22 cellular contexts compared by ENCODE assay signal in the genomic region with DNA sequence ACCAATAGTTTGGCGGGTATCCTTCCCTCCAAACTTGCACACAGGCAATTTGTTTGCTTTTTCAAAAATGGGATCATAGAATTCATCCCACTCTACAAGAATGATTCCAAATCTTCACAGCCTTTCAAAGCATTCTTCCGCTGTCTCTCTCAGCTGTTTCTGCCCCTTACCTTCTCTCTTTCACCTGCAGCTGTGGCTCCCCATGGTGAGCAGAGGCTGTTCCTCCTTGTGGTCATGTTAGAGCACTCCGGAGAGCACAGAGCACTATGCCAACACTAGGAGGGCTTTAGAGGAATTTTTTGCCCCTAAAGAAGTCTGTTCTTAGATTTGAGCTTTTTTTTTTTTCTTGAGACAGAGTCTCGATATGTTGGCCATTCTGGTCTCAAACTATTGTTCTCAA. TPM values are rescaled to one million over a fixed set of nuclear protein-coding genes. Genes with fewer than 3 reads are reported as not detected.
DNase-seq lines count a peak whose midpoint lies in the region; ATAC-seq and TF ChIP-seq lines count a peak whose summit lies in the region.
"Had no signal": no experiment of that assay in that cellular context is flagged by ENCODE, and none has a peak within 500 bp of the region (broad histone marks: within the 10 kb centered on the region; RNA-seq: fewer than 3 reads in every experiment).

No MANE protein-coding gene starts in this region.

- H3K4me1 ChIP-seq in DND-41 (ENCODE audit: insufficient read depth, low read length) (no peaks in the 10 kb centered on the region), GM23338 (ENCODE audit: insufficient read depth) (0 out of 2 replicates have a peak, but pooled peaks cover 5% of the 10 kb centered on the region)
- H3K4me1 ChIP-seq: SJCRH30 had no signal

- H3K4me3 ChIP-seq in DND-41 (ENCODE audit: low read depth in 1 of 2, low read length in 2 of 2) (no peak overlapping the region), GM23338 (no peak overlapping the region)
- H3K4me3 ChIP-seq: MG63, SJCRH30 had no signal

- H3K27me3 ChIP-seq in DND-41 (ENCODE audit: insufficient read depth, low read length, poor library complexity), result no peaks in the 10 kb centered on the region
- no peaks in the 10 kb centered on the region for H3K27me3 ChIP-seq in GM23338 (ENCODE audit: insufficient read depth)
- H3K27me3 ChIP-seq: MG63 had no signal

- no peak overlapping the region for H3K4me2 ChIP-seq in DND-41 (ENCODE audit: insufficient read depth, low read length)
- no peak overlapping the region for H3K4me2 ChIP-seq in GM23338

- H3K36me3 ChIP-seq in DND-41 (ENCODE audit: insufficient read depth, low read length), result no peaks in the 10 kb centered on the region
- H3K36me3 ChIP-seq in GM23338 (ENCODE audit: insufficient read depth), result no peaks in the 10 kb centered on the region
- H3K36me3 ChIP-seq: MG63, SJCRH30 had no signal

- H3K36me3 Mint-ChIP-seq in GM23338 (ENCODE audit: low read depth), result no peaks in the 10 kb centered on the region

- 0 out of 2 replicates have a peak, but pooled peaks cover 6% of the 10 kb centered on the region for H3F3A ChIP-seq in GM23338 (replicated peaks; ENCODE audit: low read depth)

- H3K4me3 Mint-ChIP-seq in GM23338, result no peak overlapping the region
- H3K4me3 Mint-ChIP-seq: B cell; CD8-positive, alpha-beta T cell; T-helper 2 cell treated with Interferon-gamma antibody and Interleukin-4, amounts not matched to agents 5 μg/mL and 100 μg/mL, for 36 hours had no signal

- ATAC-seq in DND-41 (ENCODE audit: insufficient read depth, low read depth) (peak; percentile 39; the same call in 1 of the 3 replicates), GM23338 (peak; percentile 56), GM19467 (IDR thresholded peaks at IDR 0.05; ENCODE audit: unreplicated experiment) (no peak)
- ATAC-seq: CD8-positive, alpha-beta T cell; PC-3; Right ventricle myocardium inferior had no signal

- H3K27ac ChIP-seq in DND-41 (ENCODE audit: low read length) (no peak overlapping the region), GM23338 (ENCODE audit: low read depth) (no peak overlapping the region)
- H3K27ac ChIP-seq: C4-2B, SJCRH30 had no signal

- H3K9me2 ChIP-seq in GM23338 (ENCODE audit: insufficient read depth), result no peaks in the 10 kb centered on the region

- H3K4me1 Mint-ChIP-seq in GM23338, result peaks cover 26% of the 10 kb centered on the region
- H3K4me1 Mint-ChIP-seq: B cell had no signal

- H3K27me3 Mint-ChIP-seq in GM23338 (ENCODE audit: insufficient read depth, low read depth, poor library complexity), result peaks cover 17% of the 10 kb centered on the region
- H3K27me3 Mint-ChIP-seq: B cell had no signal

- no peaks in the 10 kb centered on the region for H3K9me3 ChIP-seq in DND-41 (ENCODE audit: insufficient read depth, low read length, severe bottlenecking)
- H3K9me3 ChIP-seq: MG63, SJCRH30 had no signal

- DNase-seq in DND-41 (no peak), GM23338 (ENCODE audit: low spot score) (peak; percentile 67), RPMI8226 (peak; percentile 24), iPS-NIHi11 (ENCODE audit: low spot score) (peak; percentile 39), NCI-H2081 treated with DMSO at 0.1 percent for 48 hours (lab: John Stamatoyannopoulos, UW) (no peak), OCI-M2 (lab: John Stamatoyannopoulos, UW; ENCODE audit: unreplicated experiment) (no peak)
- DNase-seq: Calu3; CD8-positive, alpha-beta T cell; HCEC 1CT; IMR-90; KG1; MG63; NCI-H1694 treated with DMSO at 0.1 percent for 48 hours; NCI-H2227 treated with DMSO at 0.1 percent for 48 hours; PC-3; SJCRH30; T-helper 1 cell had no signal

- no peak overlapping the region for H3K9ac ChIP-seq in DND-41 (ENCODE audit: low read depth, low read length)

- TF ChIP-seq CTCF in DND-41 (IDR thresholded peaks at IDR 0.05; ENCODE audit: borderline replicate concordance, extremely low read depth, low read length, poor library complexity, severe bottlenecking) (no peak), GM23338 (conservative IDR thresholded peaks at IDR 0.05; ENCODE audit: low read depth in 2 of 2) (no peak)

- H2AFZ ChIP-seq in DND-41 (ENCODE audit: low read depth, low read length), result no peak overlapping the region
- no peak overlapping the region for H2AFZ ChIP-seq in GM23338

- H4K20me1 ChIP-seq in DND-41 (ENCODE audit: insufficient read depth, low read length) (no peaks in the 10 kb centered on the region), GM23338 (replicated peaks; ENCODE audit: insufficient read depth) (no peaks in the 10 kb centered on the region)

- no peaks in the 10 kb centered on the region; the same call in 2 of the 3 replicates for H3K9me3 Mint-ChIP-seq in GM23338
- H3K9me3 Mint-ChIP-seq: CD8-positive, alpha-beta T cell; T-helper 2 cell treated with Interferon-gamma antibody and Interleukin-4, amounts not matched to agents 5 μg/mL and 100 μg/mL, for 36 hours had no signal

- H3K27ac Mint-ChIP-seq in GM23338, result no peak overlapping the region
- H3K27ac Mint-ChIP-seq: B cell; CD8-positive, alpha-beta T cell; T-helper 2 cell treated with Interferon-gamma antibody and Interleukin-4, amounts not matched to agents 5 μg/mL and 100 μg/mL, for 36 hours had no signal

- H3K79me2 ChIP-seq in DND-41 (ENCODE audit: insufficient read depth, low read length), result no peaks in the 10 kb centered on the region
- H3K79me2 ChIP-seq in GM23338 (replicated peaks; ENCODE audit: insufficient read depth), result no peaks in the 10 kb centered on the region

TF ChIP-seq in GM23338, 12 proteins besides CTCF, POLR2A, EP300 and RAD21 (continues in another document):
- TF ChIP-seq STAT1 (IDR thresholded peaks at IDR 0.05; ENCODE audit: unreplicated experiment) (no peak), ZNF331 (CRISPR knock-in tag; IDR thresholded peaks at IDR 0.05; ENCODE audit: low read depth) (no peak), CREB1 (CRISPR knock-in tag; IDR thresholded peaks at IDR 0.05; ENCODE audit: low read depth) (no peak), EZH2phosphoT487 (IDR thresholded peaks at IDR 0.05; ENCODE audit: unreplicated experiment) (no peak), NANOG (IDR thresholded peaks at IDR 0.05; ENCODE audit: borderline replicate concordance) (no peak)
- TF ChIP-seq, protein P1, sequence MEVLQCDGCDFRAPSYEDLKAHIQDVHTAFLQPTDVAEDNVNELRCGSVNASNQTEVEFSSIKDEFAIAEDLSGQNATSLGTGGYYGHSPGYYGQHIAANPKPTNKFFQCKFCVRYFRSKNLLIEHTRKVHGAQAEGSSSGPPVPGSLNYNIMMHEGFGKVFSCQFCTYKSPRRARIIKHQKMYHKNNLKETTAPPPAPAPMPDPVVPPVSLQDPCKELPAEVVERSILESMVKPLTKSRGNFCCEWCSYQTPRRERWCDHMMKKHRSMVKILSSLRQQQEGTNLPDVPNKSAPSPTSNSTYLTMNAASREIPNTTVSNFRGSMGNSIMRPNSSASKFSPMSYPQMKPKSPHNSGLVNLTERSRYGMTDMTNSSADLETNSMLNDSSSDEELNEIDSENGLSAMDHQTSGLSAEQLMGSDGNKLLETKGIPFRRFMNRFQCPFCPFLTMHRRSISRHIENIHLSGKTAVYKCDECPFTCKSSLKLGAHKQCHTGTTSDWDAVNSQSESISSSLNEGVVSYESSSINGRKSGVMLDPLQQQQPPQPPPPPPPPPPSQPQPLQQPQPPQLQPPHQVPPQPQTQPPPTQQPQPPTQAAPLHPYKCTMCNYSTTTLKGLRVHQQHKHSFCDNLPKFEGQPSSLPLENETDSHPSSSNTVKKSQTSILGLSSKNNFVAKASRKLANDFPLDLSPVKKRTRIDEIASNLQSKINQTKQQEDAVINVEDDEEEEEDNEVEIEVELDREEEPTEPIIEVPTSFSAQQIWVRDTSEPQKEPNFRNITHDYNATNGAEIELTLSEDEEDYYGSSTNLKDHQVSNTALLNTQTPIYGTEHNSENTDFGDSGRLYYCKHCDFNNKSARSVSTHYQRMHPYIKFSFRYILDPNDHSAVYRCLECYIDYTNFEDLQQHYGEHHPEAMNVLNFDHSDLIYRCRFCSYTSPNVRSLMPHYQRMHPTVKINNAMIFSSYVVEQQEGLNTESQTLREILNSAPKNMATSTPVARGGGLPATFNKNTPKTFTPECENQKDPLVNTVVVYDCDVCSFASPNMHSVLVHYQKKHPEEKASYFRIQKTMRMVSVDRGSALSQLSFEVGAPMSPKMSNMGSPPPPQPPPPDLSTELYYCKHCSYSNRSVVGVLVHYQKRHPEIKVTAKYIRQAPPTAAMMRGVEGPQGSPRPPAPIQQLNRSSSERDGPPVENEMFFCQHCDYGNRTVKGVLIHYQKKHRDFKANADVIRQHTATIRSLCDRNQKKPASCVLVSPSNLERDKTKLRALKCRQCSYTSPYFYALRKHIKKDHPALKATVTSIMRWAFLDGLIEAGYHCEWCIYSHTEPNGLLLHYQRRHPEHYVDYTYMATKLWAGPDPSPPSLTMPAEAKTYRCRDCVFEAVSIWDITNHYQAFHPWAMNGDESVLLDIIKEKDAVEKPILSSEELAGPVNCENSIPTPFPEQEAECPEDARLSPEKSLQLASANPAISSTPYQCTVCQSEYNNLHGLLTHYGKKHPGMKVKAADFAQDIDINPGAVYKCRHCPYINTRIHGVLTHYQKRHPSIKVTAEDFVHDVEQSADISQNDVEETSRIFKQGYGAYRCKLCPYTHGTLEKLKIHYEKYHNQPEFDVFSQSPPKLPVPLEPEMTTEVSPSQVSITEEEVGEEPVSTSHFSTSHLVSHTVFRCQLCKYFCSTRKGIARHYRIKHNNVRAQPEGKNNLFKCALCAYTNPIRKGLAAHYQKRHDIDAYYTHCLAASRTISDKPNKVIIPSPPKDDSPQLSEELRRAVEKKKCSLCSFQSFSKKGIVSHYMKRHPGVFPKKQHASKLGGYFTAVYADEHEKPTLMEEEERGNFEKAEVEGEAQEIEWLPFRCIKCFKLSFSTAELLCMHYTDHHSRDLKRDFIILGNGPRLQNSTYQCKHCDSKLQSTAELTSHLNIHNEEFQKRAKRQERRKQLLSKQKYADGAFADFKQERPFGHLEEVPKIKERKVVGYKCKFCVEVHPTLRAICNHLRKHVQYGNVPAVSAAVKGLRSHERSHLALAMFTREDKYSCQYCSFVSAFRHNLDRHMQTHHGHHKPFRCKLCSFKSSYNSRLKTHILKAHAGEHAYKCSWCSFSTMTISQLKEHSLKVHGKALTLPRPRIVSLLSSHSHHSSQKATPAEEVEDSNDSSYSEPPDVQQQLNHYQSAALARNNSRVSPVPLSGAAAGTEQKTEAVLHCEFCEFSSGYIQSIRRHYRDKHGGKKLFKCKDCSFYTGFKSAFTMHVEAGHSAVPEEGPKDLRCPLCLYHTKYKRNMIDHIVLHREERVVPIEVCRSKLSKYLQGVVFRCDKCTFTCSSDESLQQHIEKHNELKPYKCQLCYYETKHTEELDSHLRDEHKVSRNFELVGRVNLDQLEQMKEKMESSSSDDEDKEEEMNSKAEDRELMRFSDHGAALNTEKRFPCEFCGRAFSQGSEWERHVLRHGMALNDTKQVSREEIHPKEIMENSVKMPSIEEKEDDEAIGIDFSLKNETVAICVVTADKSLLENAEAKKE (CRISPR knock-in tag; IDR thresholded peaks at IDR 0.05), result no peak

RNA-seq across cellular contexts. Expression of a gene that starts 30.4 kb away (rescaled TPM):
- total RNA-seq in GM23338 (2014; rRNA removed; shearing (Covaris generic)), result 281 and 321 TPM in 2 replicates
- 279 and 305 TPM in 2 replicates for polyA plus RNA-seq in GM23338 (2016; fragmentation: Nextera tagmentation; extraction: Ambion mirVana)

RNA-seq across cellular contexts. Expression of a gene that starts 50.1 kb away (rescaled TPM):
- total RNA-seq in GM23338 (2014; rRNA removed; shearing (Covaris generic)), result 111 and 130 TPM in 2 replicates
- 33.3 and 36.2 TPM in 2 replicates for polyA plus RNA-seq in GM23338 (2016; fragmentation: Nextera tagmentation; extraction: Ambion mirVana)

Comparison
In these comparisons a context has a peak if more than half of its experiments do, and no peak if none do; other contexts are left out.
1. DNase-seq: peak in GM23338 (single experiment), RPMI8226 (single experiment) and iPS-NIHi11 (single experiment); none in DND-41 (single experiment), NCI-H2081 treated with DMSO at 0.1 percent for 48 hours (single experiment) and OCI-M2 (single experiment).